13 cellular contexts compared by ENCODE assay signal in the genomic region with DNA sequence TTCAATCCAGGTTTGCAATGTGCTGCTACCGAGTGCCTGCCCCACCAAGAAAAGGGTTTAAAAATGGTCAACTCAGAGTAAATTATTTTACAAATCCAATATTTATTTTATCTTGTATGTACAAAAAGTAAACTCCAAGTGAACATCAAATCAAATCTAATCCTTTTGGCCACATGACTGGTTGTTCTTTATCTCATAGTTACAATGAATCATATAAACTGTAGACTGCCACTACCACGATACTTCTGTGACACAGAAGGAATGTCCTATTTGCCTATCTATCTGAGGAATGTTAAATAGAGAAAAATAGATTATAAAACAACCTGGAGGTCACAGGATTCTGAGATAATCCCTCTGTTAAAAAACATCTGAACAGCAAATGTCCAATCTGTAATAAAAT.
DNase-seq lines count a peak whose midpoint lies in the region; ATAC-seq and TF ChIP-seq lines count a peak whose summit lies in the region.
"Had no signal": no experiment of that assay in that cellular context is flagged by ENCODE, and none has a peak within 500 bp of the region (broad histone marks: within the 10 kb centered on the region; RNA-seq: fewer than 3 reads in every experiment).

No MANE protein-coding gene starts in this region.

- H3K27me3 Mint-ChIP-seq in effector memory CD8-positive, alpha-beta T cell = peaks cover 16 to 20% of the 10 kb centered on the region in 2 donors

- no peak for ATAC-seq in effector memory CD8-positive, alpha-beta T cell (replicated peaks)
- ATAC-seq: A549 had no signal

- H3K4me3 Mint-ChIP-seq in effector memory CD8-positive, alpha-beta T cell = no peak overlapping the region
- H3K4me3 Mint-ChIP-seq: CD4-positive, alpha-beta memory T cell had no signal

- no peak for TF ChIP-seq POLR2A in adrenal gland (IDR thresholded peaks at IDR 0.05)

- H3K4me1 Mint-ChIP-seq in effector memory CD8-positive, alpha-beta T cell (ENCODE audit: low read depth in 2 of 2) = peaks cover 0 to 4% of the 10 kb centered on the region in 2 donors

- no peak overlapping the region for H3K4me3 ChIP-seq in adipocyte (ENCODE audit: low read length)
- no peak overlapping the region for H3K4me3 ChIP-seq in brain microvascular endothelial cell (ENCODE audit: low read depth, low read length)
- no peak overlapping the region for H3K4me3 ChIP-seq in adrenal gland
- H3K4me3 ChIP-seq: A549, HAP-1 had no signal

- no peaks in the 10 kb centered on the region for H3K9me3 Mint-ChIP-seq in effector memory CD8-positive, alpha-beta T cell

- H3K36me3 Mint-ChIP-seq in effector memory CD8-positive, alpha-beta T cell (ENCODE audit: insufficient read depth) = no peaks in the 10 kb centered on the region
- H3K36me3 Mint-ChIP-seq: CD4-positive, alpha-beta memory T cell had no signal

- H3K27me3 ChIP-seq in adipocyte (replicated peaks; ENCODE audit: control insufficient read depth, insufficient read depth, low read length) = peaks cover 9% of the 10 kb centered on the region
- no peaks in the 10 kb centered on the region for H3K27me3 ChIP-seq in brain microvascular endothelial cell (replicated peaks)
- no peaks in the 10 kb centered on the region for H3K27me3 ChIP-seq in adrenal gland
- H3K27me3 ChIP-seq: BE2C had no signal

- in situ Hi-C loops in brain microvascular endothelial cell (cut with HindIII; ENCODE audit: low pct_ligation_motif_present, low sequenced_read_pairs) = no loop called here
- in situ Hi-C loops in KBM-7 (cut with MboI; ENCODE audit: low pct_unique_long_range_greater_than_20kb, low sequenced_read_pairs) = no loop called here

- peak overlapping the region; percentile 23 for H3K27ac ChIP-seq in brain microvascular endothelial cell
- peak overlapping the region in 1 of 5 donors; percentile 8 for H3K27ac ChIP-seq in adrenal gland
- H3K27ac ChIP-seq: A549, C4-2B had no signal

- no peak overlapping the region for H3K27ac Mint-ChIP-seq in effector memory CD8-positive, alpha-beta T cell
- H3K27ac Mint-ChIP-seq: CD4-positive, alpha-beta memory T cell had no signal

- DNase-seq in adipocyte (ENCODE audit: low read depth) = peak; percentile 1
- DNase-seq in brain microvascular endothelial cell = peak; percentile 20
- peak; percentile 15 for DNase-seq in iris pigment epithelial cell (ENCODE audit: low read depth)
- DNase-seq in adrenal gland = no peak
- no peak for DNase-seq in putamen (ENCODE audit: low spot score)
- no peak for DNase-seq in KBM-7
- no peak for DNase-seq in effector memory CD8-positive, alpha-beta T cell
- DNase-seq: BE2C; CD4-positive, alpha-beta memory T cell; GOT3 had no signal

- H3K9ac ChIP-seq in adipocyte (ENCODE audit: low read length) = no peak overlapping the region

- H3K4me1 ChIP-seq in adipocyte (ENCODE audit: control insufficient read depth, insufficient read depth, low read length) = no peaks in the 10 kb centered on the region
- no peaks in the 10 kb centered on the region for H3K4me1 ChIP-seq in adrenal gland (replicated peaks in 1 of 2)
- H3K4me1 ChIP-seq: A549, BE2C, HAP-1 had no signal

- no peak for TF ChIP-seq CTCF in brain microvascular endothelial cell (IDR thresholded peaks at IDR 0.05; ENCODE audit: low read depth, low read length, missing control alignments)
- TF ChIP-seq CTCF in adrenal gland (IDR thresholded peaks at IDR 0.05) = no peak

- H3K9me3 ChIP-seq in adipocyte (ENCODE audit: control insufficient read depth, low read length) (no peaks in the 10 kb centered on the region), adrenal gland (replicated peaks in 1 of 3) (no peaks in the 10 kb centered on the region)
- H3K9me3 ChIP-seq: A549, BE2C, HAP-1 had no signal

- WGBS in adrenal gland, 4 donors = 35 to 53% (median 48%) methylated on average over 2 of the region's 2 CpGs

- intact Hi-C loops in adrenal gland (cut with DNase I) = no loop called here

- H3K36me3 ChIP-seq in adipocyte (ENCODE audit: control insufficient read depth, insufficient read depth, low read length, severe bottlenecking) = no peaks in the 10 kb centered on the region
- no peaks in the 10 kb centered on the region for H3K36me3 ChIP-seq in brain microvascular endothelial cell (replicated peaks)
- H3K36me3 ChIP-seq in adrenal gland (replicated peaks in 1 of 2) = no peaks in the 10 kb centered on the region
- H3K36me3 ChIP-seq: BE2C, HAP-1 had no signal

Comparison
In these comparisons a context has a peak if more than half of its experiments do, and no peak if none do; other contexts are left out.
1. DNase-seq: peak in adipocyte (single experiment), brain microvascular endothelial cell (single experiment) and iris pigment epithelial cell (single experiment); none in adrenal gland (0 of 7), putamen (single experiment), KBM-7 (single experiment) and effector memory CD8-positive, alpha-beta T cell (0 of 3).